ENCODE assay signal across 28 cellular contexts in genomic region chr6:19842030-19842429, GRCh38. TPM values are rescaled to one million over a fixed set of nuclear protein-coding genes. Genes with fewer than 3 reads are reported as not detected.
DNase-seq lines count a peak whose midpoint lies in the region; ATAC-seq and TF ChIP-seq lines count a peak whose summit lies in the region.
"Had no signal": no experiment of that assay in that cellular context is flagged by ENCODE, and none has a peak within 500 bp of the region (broad histone marks: within the 10 kb centered on the region; RNA-seq: fewer than 3 reads in every experiment).

No MANE protein-coding gene starts in this region.

- H3K36me3 ChIP-seq in ascending aorta (peaks cover 0 to 11% of the 10 kb centered on the region in 2 donors), tibial artery (peaks cover 0 to 22% (median 12%) of the 10 kb centered on the region in 3 donors)
- H3K36me3 ChIP-seq: heart left ventricle had no signal

- no peaks in the 10 kb centered on the region for H3K9me3 Mint-ChIP-seq in mesothelial cell of epicardium
- no peaks in the 10 kb centered on the region for H3K9me3 Mint-ChIP-seq in activated T-cell treated with anti-CD3 and anti-CD28 coated beads, Interleukin-2, amount 50 U/mL, for 72 hours
- H3K9me3 Mint-ChIP-seq: activated naive CD4-positive, alpha-beta T cell treated with anti-CD3 and anti-CD28 coated beads, Interleukin-2, amount 50 U/mL, for 24 hours; CD8-positive, alpha-beta T cell had no signal

- H3K27me3 ChIP-seq in ascending aorta: no peaks in the 10 kb centered on the region
- H3K27me3 ChIP-seq in tibial artery: no peaks in the 10 kb centered on the region
- H3K27me3 ChIP-seq: tibial nerve had no signal

- DNase-seq in NCI-H1417 (lab: John Stamatoyannopoulos, UW) (peak in 2 of 3 experiments; percentile 26 to 49), NCI-H1417 treated with DMSO at 0.1 percent for 48 hours (lab: John Stamatoyannopoulos, UW) (no peak), ascending aorta (ENCODE audit: low spot score in 2 of 2) (no peak), mesothelial cell of epicardium (ENCODE audit: low spot score in 2 of 2, unreplicated experiment in 2 of 2) (no peak), tibial artery (no peak), mesenteric fat pad (ENCODE audit: low spot score) (no peak)
- DNase-seq in activated T-cell treated with anti-CD3 and anti-CD28 coated beads, Interleukin-2, amount 50 U/mL, for 72 hours: no peak
- DNase-seq: activated CD4-positive, alpha-beta T cell treated with anti-CD3 and anti-CD28 coated beads, Interleukin-2, amount 50 U/mL, for 4 hours; activated CD4-positive, CD25-positive, alpha-beta regulatory T cell; anterior cingulate cortex; CD8-positive, alpha-beta T cell; central memory CD4-positive, alpha-beta T cell; DMS 273 treated with DMSO at 0.1 percent for 48 hours; GF-D8; GOT3; heart left ventricle; MV-4-11; naive B cell; NCI-H187; OCI-M1; posterior cingulate gyrus; stimulated activated naive CD8-positive, alpha-beta T cell treated with anti-CD3 and anti-CD28 coated beads, Interleukin-15, Interleukin-2, amounts not matched to agents 100 U/mL and 50 U/mL, for 24 hours had no signal

- peaks cover 61% of the 10 kb centered on the region for H3K4me1 Mint-ChIP-seq in mesothelial cell of epicardium
- no peaks in the 10 kb centered on the region for H3K4me1 Mint-ChIP-seq in activated T-cell treated with anti-CD3 and anti-CD28 coated beads, Interleukin-2, amount 50 U/mL, for 72 hours (ENCODE audit: low read depth)
- H3K4me1 Mint-ChIP-seq: activated naive CD4-positive, alpha-beta T cell treated with anti-CD3 and anti-CD28 coated beads, Interleukin-2, amount 50 U/mL, for 24 hours had no signal

- intact Hi-C loops in ascending aorta (cut with DNase I): loop anchor here (10.0 kb wide), 3 partner anchors 517 to 1577 kb away; partner anchors contain the start of genes DEK and E2F3
- intact Hi-C loops in tibial artery (cut with DNase I; ENCODE audit: low total_unique reads): no loop called here

- H3K4me3 ChIP-seq in ascending aorta (peak overlapping the region in 1 of 2 donors; percentile 95), tibial artery (peak overlapping the region; percentile 74 to 78)
- H3K4me3 ChIP-seq: tibial nerve had no signal

- peaks cover 7% of the 10 kb centered on the region for H3K36me3 Mint-ChIP-seq in mesothelial cell of epicardium
- peaks cover 0 to 2% of the 10 kb centered on the region in 2 donors for H3K36me3 Mint-ChIP-seq in activated T-cell treated with anti-CD3 and anti-CD28 coated beads, Interleukin-2, amount 50 U/mL, for 72 hours (ENCODE audit: insufficient read depth in 2 of 2)
- H3K36me3 Mint-ChIP-seq: activated naive CD4-positive, alpha-beta T cell treated with anti-CD3 and anti-CD28 coated beads, Interleukin-2, amount 50 U/mL, for 24 hours; CD8-positive, alpha-beta T cell; memory B cell; naive B cell had no signal

- H3K4me3 Mint-ChIP-seq in mesothelial cell of epicardium: peak overlapping the region; percentile 1
- H3K4me3 Mint-ChIP-seq in activated T-cell treated with anti-CD3 and anti-CD28 coated beads, Interleukin-2, amount 50 U/mL, for 72 hours: no peak overlapping the region
- H3K4me3 Mint-ChIP-seq: activated naive CD4-positive, alpha-beta T cell treated with anti-CD3 and anti-CD28 coated beads, Interleukin-2, amount 50 U/mL, for 24 hours; CD8-positive, alpha-beta T cell; memory B cell; naive B cell had no signal

- ATAC-seq in GM21367 (IDR thresholded peaks at IDR 0.05; ENCODE audit: unreplicated experiment): no peak
- ATAC-seq in activated T-cell treated with anti-CD3 and anti-CD28 coated beads, Interleukin-2, amount 50 U/mL, for 72 hours (replicated peaks in 1 of 2): no peak
- ATAC-seq: CD8-positive, alpha-beta T cell; heart left ventricle; Right ventricle myocardium inferior; sciatic nerve; stimulated activated naive CD8-positive, alpha-beta T cell treated with anti-CD3 and anti-CD28 coated beads, Interleukin-15, Interleukin-2, amounts not matched to agents 100 U/mL and 50 U/mL, for 24 hours had no signal

- H3K27me3 Mint-ChIP-seq in mesothelial cell of epicardium (ENCODE audit: low read depth): no peaks in the 10 kb centered on the region
- peaks cover 46% of the 10 kb centered on the region for H3K27me3 Mint-ChIP-seq in activated T-cell treated with anti-CD3 and anti-CD28 coated beads, Interleukin-2, amount 50 U/mL, for 72 hours (ENCODE audit: low read depth)

- H3K4me1 ChIP-seq in ascending aorta: peaks cover 0 to 18% of the 10 kb centered on the region in 2 donors
- H3K4me1 ChIP-seq in tibial artery: peaks cover 0 to 53% (median 12%) of the 10 kb centered on the region in 4 donors

- H3K27ac ChIP-seq in ascending aorta (peak overlapping the region; percentile 96), tibial artery (peak overlapping the region; percentile 97 to 98)
- H3K27ac ChIP-seq: heart left ventricle had no signal

- H3K27ac Mint-ChIP-seq in mesothelial cell of epicardium: peak overlapping the region; percentile 47
- no peak overlapping the region for H3K27ac Mint-ChIP-seq in activated T-cell treated with anti-CD3 and anti-CD28 coated beads, Interleukin-2, amount 50 U/mL, for 72 hours
- H3K27ac Mint-ChIP-seq: activated naive CD4-positive, alpha-beta T cell treated with anti-CD3 and anti-CD28 coated beads, Interleukin-2, amount 50 U/mL, for 24 hours; CD8-positive, alpha-beta T cell; memory B cell; naive B cell had no signal

- no peak for TF ChIP-seq CTCF in ascending aorta (IDR thresholded peaks at IDR 0.05)
- no peak for TF ChIP-seq CTCF in mesothelial cell of epicardium (IDR thresholded peaks at IDR 0.05; ENCODE audit: unreplicated experiment)
- no peak for TF ChIP-seq CTCF in tibial artery (IDR thresholded peaks at IDR 0.05)

- H3K9me3 ChIP-seq in ascending aorta: no peaks in the 10 kb centered on the region
- H3K9me3 ChIP-seq in tibial artery: no peaks in the 10 kb centered on the region
- H3K9me3 ChIP-seq: heart left ventricle, tibial nerve had no signal

RNA-seq across cellular contexts. Expression of gene ID4, which starts 4.9 kb away (rescaled TPM):
- 103 TPM for total RNA-seq in ascending aorta
- 114 to 123 TPM (median 115 TPM) in 3 replicates for total RNA-seq in mesothelial cell of epicardium
- 203 TPM for total RNA-seq in mesenteric fat pad
- total RNA-seq in activated T-cell treated with anti-CD3 and anti-CD28 coated beads, Interleukin-2, amount 50 U/mL, for 72 hours: not detected
- total RNA-seq: CD8-positive, alpha-beta T cell had no signal

Comparison
In these comparisons a context has a peak if more than half of its experiments do, and no peak if none do; other contexts are left out.
1. DNase-seq: peak in NCI-H1417 (2 of 3); none in NCI-H1417 treated with DMSO at 0.1 percent for 48 hours (single experiment), ascending aorta (0 of 2), mesothelial cell of epicardium (0 of 2), tibial artery (0 of 2), mesenteric fat pad (single experiment) and activated T-cell treated with anti-CD3 and anti-CD28 coated beads, Interleukin-2, amount 50 U/mL, for 72 hours (0 of 2).
2. RNA of gene ID4, which starts 4.9 kb away (total RNA-seq): 203 TPM in mesenteric fat pad (single experiment), 114 to 123 TPM in mesothelial cell of epicardium and 103 TPM in ascending aorta (single experiment); not detected in activated T-cell treated with anti-CD3 and anti-CD28 coated beads, Interleukin-2, amount 50 U/mL, for 72 hours; every median in the first group is over 100 times any median in the second.